25 cellular contexts compared by ENCODE assay signal in the genomic region with DNA sequence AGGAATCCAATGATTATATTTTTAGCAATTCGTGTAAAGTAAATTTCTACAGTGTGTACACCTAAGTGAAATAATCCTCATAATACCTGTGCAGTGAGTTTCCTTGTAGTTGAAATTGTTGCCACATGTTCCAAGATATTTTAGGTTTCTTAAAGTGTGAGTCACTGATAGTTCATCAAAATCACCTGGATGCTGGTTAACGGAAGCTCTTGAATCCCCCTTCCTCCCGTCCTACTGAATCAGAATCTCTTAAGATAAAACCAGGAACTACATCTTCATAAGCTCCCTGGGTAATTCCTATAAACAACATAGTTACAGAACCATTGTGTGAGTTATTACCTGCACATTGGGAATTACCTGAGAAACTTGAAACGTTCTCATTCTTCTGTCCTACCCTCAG.
DNase-seq lines count a peak whose midpoint lies in the region; ATAC-seq, FAIRE-seq and TF ChIP-seq lines count a peak whose summit lies in the region.
"Had no signal": no experiment of that assay in that cellular context is flagged by ENCODE, and none has a peak within 500 bp of the region (broad histone marks: within the 10 kb centered on the region; RNA-seq: fewer than 3 reads in every experiment).

No MANE protein-coding gene starts in this region.

- H3K36me3 Mint-ChIP-seq in MCF 10A (ENCODE audit: insufficient read depth, unreplicated experiment) = no peaks in the 10 kb centered on the region
- H3K36me3 Mint-ChIP-seq: CD8-positive, alpha-beta memory T cell had no signal

- H3K9me3 ChIP-seq in breast epithelium (no peaks in the 10 kb centered on the region), trophoblast cell (ENCODE audit: insufficient read depth, low read depth, low read length) (no peaks in the 10 kb centered on the region), HepG2 (ENCODE audit: low read length) (peaks cover 68% of the 10 kb centered on the region)

- H3K36me3 ChIP-seq in breast epithelium = no peaks in the 10 kb centered on the region
- H3K36me3 ChIP-seq in trophoblast cell (ENCODE audit: control insufficient read depth in 1 of 2, insufficient read depth in 2 of 2, low read length in 2 of 2) = no peaks in the 10 kb centered on the region
- no peaks in the 10 kb centered on the region for H3K36me3 ChIP-seq in HepG2 (replicated peaks in 1 of 2; ENCODE audit: control insufficient read depth in 1 of 2, insufficient read depth in 2 of 2, low read length in 2 of 2)

- H4K12ac ChIP-seq in trophoblast cell (ENCODE audit: low read depth, low read length) = no peak overlapping the region

- ATAC-seq in esophagus mucosa (peak; percentile 71), HG03097 (IDR thresholded peaks at IDR 0.05; ENCODE audit: low FRiP score, unreplicated experiment) (no peak), HepG2 (no peak)

- no peaks in the 10 kb centered on the region for H3K27me3 ChIP-seq in breast epithelium
- no peaks in the 10 kb centered on the region for H3K27me3 ChIP-seq in trophoblast cell (ENCODE audit: insufficient read depth, low read length)
- H3K27me3 ChIP-seq in HepG2 (ENCODE audit: control insufficient read depth in 1 of 2, insufficient read depth in 2 of 2, low read length in 2 of 2) = no peaks in the 10 kb centered on the region

- no peak overlapping the region for H3K4me2 ChIP-seq in trophoblast cell (ENCODE audit: low read length)
- no peak overlapping the region for H3K4me2 ChIP-seq in HepG2 (ENCODE audit: low read depth, low read length)

- no peak for FAIRE-seq in HepG2 (lab: Jason Lieb, UNC)

- TF ChIP-seq CTCF in MCF 10A (IDR thresholded peaks at IDR 0.05; ENCODE audit: unreplicated experiment) (no peak), breast epithelium (IDR thresholded peaks at IDR 0.05) (no peak), RWPE1 (conservative IDR thresholded peaks at IDR 0.05; ENCODE audit: low read depth) (no peak), HepG2 (CRISPR knock-in tag; IDR thresholded peaks at IDR 0.05) (no peak)

- H3K9ac ChIP-seq in trophoblast cell (ENCODE audit: low read length) (no peak overlapping the region), HepG2 (ENCODE audit: insufficient read depth, low read depth, low read length) (no peak overlapping the region)

- H3K4me3 ChIP-seq in breast epithelium (no peak overlapping the region), trophoblast cell (ENCODE audit: low read depth, low read length) (no peak overlapping the region), HepG2 (replicated peaks in 1 of 3; ENCODE audit: insufficient read depth in 1 of 3, low read depth in 2 of 3, low read length in 3 of 3) (no peak overlapping the region)

- DNase-seq in MCF 10A (ENCODE audit: unreplicated experiment) = peak; percentile 42
- no peak for DNase-seq in breast epithelium (ENCODE audit: low spot score in 2 of 2)
- peak; percentile 53 for DNase-seq in RWPE1 (ENCODE audit: low spot score)
- peak; percentile 46 to 87 for DNase-seq in trophoblast cell
- no peak for DNase-seq in GF-D8 (lab: John Stamatoyannopoulos, UW)
- no peak for DNase-seq in HepG2 (ENCODE audit: low spot score)
- DNase-seq: CD8-positive, alpha-beta memory T cell; DMS153; DND-41; NCI-H1092; NCI-H1436; NCI-H187; NCI-H2171 treated with DMSO at 0.1 percent for 48 hours; NCI-H345; NCI-H524 treated with DMSO at 0.1 percent for 48 hours; NCI-H82; NK-92 treated with Interleukin-12 subunit alpha and Interleukin-12 subunit beta, amount 100 ng/mL, for 24 hours; RPMI8226; SHP77 treated with DMSO at 0.1 percent for 48 hours had no signal

- intact Hi-C loops in MCF 10A (cut with micrococcal nuclease) (no loop called here), breast epithelium (cut with DNase I; ENCODE audit: low total_unique reads) (no loop called here), HepG2 (cut with micrococcal nuclease; ENCODE audit: unreplicated experiment) (no loop called here)

- peaks cover 38% of the 10 kb centered on the region for H3K4me1 Mint-ChIP-seq in MCF 10A (ENCODE audit: insufficient read depth, unreplicated experiment)
- H3K4me1 Mint-ChIP-seq: CD8-positive, alpha-beta memory T cell had no signal

- WGBS in trophoblast cell (ENCODE audit: extremely low coverage, insufficient coverage, insufficient read length) = no CpG with 5 or more reads among the region's 4 CpGs
- WGBS in HepG2 (ENCODE audit: low lambda C conversion rate) = 0% methylated on average over 4 of the region's 4 CpGs

- H3K79me2 ChIP-seq in trophoblast cell (ENCODE audit: control insufficient read depth, insufficient read depth, low read length, poor library complexity) (no peaks in the 10 kb centered on the region), HepG2 (ENCODE audit: insufficient read depth, low read length) (no peaks in the 10 kb centered on the region)

- POLR2A ChIA-PET in MCF 10A (lab: Yijun Ruan, JAX) (interaction anchor here (0.6 to 2.3 kb wide), 5 partner anchors 9 to 197 kb away, joined by 3 to 9 read pairs (median 3); a partner anchor contains a TSS), RWPE1 (lab: Yijun Ruan, JAX; ENCODE audit: low non-redundant PET) (no interaction called here), HepG2 (lab: Yijun Ruan, JAX) (no interaction called here)

- in situ Hi-C loops in HepG2 (cut with HindIII; ENCODE audit: extremely low pct_ligation_motif_present, low pct_unique_long_range_greater_than_20kb) = no loop called here

- no peak overlapping the region for H4K91ac ChIP-seq in trophoblast cell (ENCODE audit: low read depth, low read length)

- no peaks in the 10 kb centered on the region for H4K20me1 ChIP-seq in HepG2 (ENCODE audit: insufficient read depth, low read length)

- TF ChIP-seq POLR2A in breast epithelium (IDR thresholded peaks at IDR 0.05) (no peak), HepG2 (IDR thresholded peaks at IDR 0.05; ENCODE audit: insufficient read depth in 1 of 2, low read depth in 2 of 2, low read length in 2 of 2) (no peak)

- CTCF ChIA-PET in MCF 10A (lab: Yijun Ruan, JAX) = interaction anchor here (0.6 to 1.8 kb wide), 3 partner anchors 9 to 202 kb away, joined by 3 to 4 read pairs (median 3); no protein-coding TSS in a partner anchor
- CTCF ChIA-PET in RWPE1 (lab: Yijun Ruan, JAX) = interaction anchor here (0.7 kb wide), 1 partner anchor 1462 kb away, joined by 3 read pairs; no protein-coding TSS in a partner anchor
- CTCF ChIA-PET in HepG2 (lab: Yijun Ruan, JAX; ENCODE audit: low intra/inter-chr PET ratio, low total read pairs) = no interaction called here

- no peak overlapping the region for H4K8ac ChIP-seq in trophoblast cell (ENCODE audit: low read depth, low read length)

- H3K27ac Mint-ChIP-seq in MCF 10A (ENCODE audit: low read depth, unreplicated experiment) = no peak overlapping the region
- H3K27ac Mint-ChIP-seq: B cell; CD8-positive, alpha-beta memory T cell had no signal

- H3K27ac ChIP-seq in breast epithelium (no peak overlapping the region), RWPE1 (no peak overlapping the region), trophoblast cell (ENCODE audit: low read depth, low read length) (no peak overlapping the region), HepG2 (ENCODE audit: extremely low read length, insufficient read depth, low read length) (no peak overlapping the region)
- H3K27ac ChIP-seq: 22Rv1, C4-2B, HL-60 had no signal

- H2BK5ac ChIP-seq in trophoblast cell (ENCODE audit: low read depth, low read length, poor library complexity) = no peak overlapping the region

- BruUV-seq in MCF 10A (replicated peaks; lab: Mats Ljungman, UMichigan) = no TSS peak
- no TSS peak for BruUV-seq in HepG2 (replicated peaks; lab: Mats Ljungman, UMichigan)

- no peak for TF ChIP-seq RAD21 in HepG2 (CRISPR knock-in tag; IDR thresholded peaks at IDR 0.05)

- H3K9me3 Mint-ChIP-seq in MCF 10A (ENCODE audit: unreplicated experiment) = no peaks in the 10 kb centered on the region
- H3K9me3 Mint-ChIP-seq: CD8-positive, alpha-beta memory T cell had no signal

- H3K79me1 ChIP-seq in trophoblast cell (ENCODE audit: low read length) = peaks cover 2% of the 10 kb centered on the region

- H2BK120ac ChIP-seq in trophoblast cell (ENCODE audit: insufficient read depth, low read length, poor library complexity) = no peak overlapping the region

- TF ChIP-seq EP300 in HepG2 (IDR thresholded peaks at IDR 0.05; ENCODE audit: low read depth in 2 of 2, low read length in 2 of 2) = no peak
- TF ChIP-seq EP300 in HepG2 (CRISPR knock-in tag; IDR thresholded peaks at IDR 0.05; ENCODE audit: borderline replicate concordance) = no peak

- H3K27me3 Mint-ChIP-seq in MCF 10A (ENCODE audit: insufficient read depth, unreplicated experiment) = no peaks in the 10 kb centered on the region
- H3K27me3 Mint-ChIP-seq: B cell had no signal

- no peak overlapping the region for H2AK5ac ChIP-seq in trophoblast cell (ENCODE audit: low read length)

- H3K4me1 ChIP-seq in breast epithelium (no peaks in the 10 kb centered on the region), trophoblast cell (ENCODE audit: control insufficient read depth in 1 of 2, insufficient read depth in 2 of 2, low read length in 2 of 2) (no peaks in the 10 kb centered on the region), HepG2 (ENCODE audit: insufficient read depth, low read length) (no peaks in the 10 kb centered on the region)

- no peak overlapping the region for H3K14ac ChIP-seq in trophoblast cell (ENCODE audit: low read length)

- no peak overlapping the region for H3K4ac ChIP-seq in trophoblast cell (ENCODE audit: low read depth, low read length)

- no peak overlapping the region for H3K23ac ChIP-seq in trophoblast cell (ENCODE audit: low read length)

- no peak overlapping the region for H2BK12ac ChIP-seq in trophoblast cell (ENCODE audit: low read length)

- H3K4me3 Mint-ChIP-seq in MCF 10A (ENCODE audit: unreplicated experiment) = no peak overlapping the region
- H3K4me3 Mint-ChIP-seq: B cell; CD8-positive, alpha-beta memory T cell had no signal

- no peak overlapping the region for H3K18ac ChIP-seq in trophoblast cell (ENCODE audit: low read length)

- no peak overlapping the region for H2AFZ ChIP-seq in trophoblast cell (ENCODE audit: insufficient read depth, low read length, poor library complexity)
- H2AFZ ChIP-seq in HepG2 (ENCODE audit: low read length) = no peak overlapping the region

TF ChIP-seq in HepG2, 621 proteins besides CTCF, POLR2A, EP300 and RAD21 (continues in another document):
- TF ChIP-seq CCDC6 (CRISPR knock-in tag; IDR thresholded peaks at IDR 0.05) (no peak), ZNF136 (CRISPR knock-in tag; IDR thresholded peaks at IDR 0.05; ENCODE audit: low read depth) (no peak), SOX13 (IDR thresholded peaks at IDR 0.05) (no peak), SOX13 (CRISPR knock-in tag; conservative IDR thresholded peaks at IDR 0.05 in 1 of 2, IDR thresholded peaks at IDR 0.05 in 1 of 2) (no peak), SKI (IDR thresholded peaks at IDR 0.05; ENCODE audit: partially characterized antibody) (no peak), MTA3 (CRISPR knock-in tag; IDR thresholded peaks at IDR 0.05) (no peak), KDM6A (CRISPR knock-in tag; IDR thresholded peaks at IDR 0.05; ENCODE audit: low read depth) (no peak)

Comparison
In these comparisons a context has a peak if more than half of its experiments do, and no peak if none do; other contexts are left out.
1. DNase-seq: peak in MCF 10A (single experiment), RWPE1 (single experiment) and trophoblast cell (2 of 2); none in breast epithelium (0 of 2), GF-D8 (single experiment) and HepG2 (single experiment).